In the genomic region with DNA sequence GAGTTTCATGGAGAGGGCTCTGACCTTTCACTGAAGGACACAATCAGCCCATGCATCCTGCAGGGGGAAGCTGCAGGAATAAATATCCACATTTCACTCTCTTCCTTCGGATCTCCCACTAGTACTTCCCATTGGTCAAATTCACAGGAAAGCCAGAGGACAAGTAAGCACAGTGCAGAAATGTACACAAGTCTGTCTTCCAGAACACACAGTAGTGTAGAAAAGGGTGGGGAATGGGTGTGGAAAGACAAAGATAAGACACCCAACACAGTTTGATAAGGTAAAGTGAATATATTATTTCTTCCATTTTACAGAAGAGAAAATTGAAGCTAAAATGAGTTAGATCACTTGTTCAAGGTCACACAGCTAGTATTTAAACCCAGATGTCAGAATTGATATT, we compare ENCODE assay signal across 29 cellular contexts.
"Had no signal": no experiment of that assay in that cellular context is flagged by ENCODE, and none has a peak within 500 bp of the region (broad histone marks: within the 10 kb centered on the region; RNA-seq: fewer than 3 reads in every experiment).

No MANE protein-coding gene starts in this region.

- H3K4me2 ChIP-seq: neural progenitor cell had no signal

- H3K9me3 ChIP-seq: ovary, psoas muscle, right lobe of liver, stomach, thoracic aorta, thyroid gland, tibial nerve, upper lobe of left lung, vagina had no signal

- H3K36me3 Mint-ChIP-seq: naive thymus-derived CD4-positive, alpha-beta T cell; natural killer cell; neural progenitor cell; stimulated activated effector memory CD8-positive, alpha-beta T cell treated with anti-CD3 and anti-CD28 coated beads, Interleukin-12 subunit alpha, Interleukin-12 subunit beta, amount 100 ng/mL, for 72 hours; stimulated activated naive B cell treated with anti-CD40 and anti-IgM and Interleukin-4, amounts not matched to agents 10 μg/mL and 1 μg/mL and 100 μg/mL, for 72 hours had no signal

- H3K4me3 ChIP-seq: neural progenitor cell, ovary, psoas muscle, right lobe of liver, skin epidermis, stomach, thoracic aorta, thyroid gland, tibial nerve, upper lobe of left lung, vagina had no signal

- H3K27ac ChIP-seq: neural progenitor cell, ovary, parathyroid adenoma, psoas muscle, right lobe of liver, skin epidermis, stomach, thoracic aorta, thyroid gland, tibial nerve, upper lobe of left lung, vagina had no signal

- FAIRE-seq: urothelium cell line had no signal

- H3K27me3 ChIP-seq: neural progenitor cell, ovary, right lobe of liver, stomach, thyroid gland, tibial nerve, upper lobe of left lung, vagina had no signal

- H3K27me3 Mint-ChIP-seq: progenitor cell of endocrine pancreas; stimulated activated naive CD8-positive, alpha-beta T cell treated with anti-CD3 and anti-CD28 coated beads, Interleukin-15, Interleukin-2, amounts not matched to agents 100 ng/mL and 50 ng/mL, for 24 hours had no signal

- H3K9me3 Mint-ChIP-seq: natural killer cell; nephron; neural progenitor cell; stimulated activated effector memory CD8-positive, alpha-beta T cell treated with anti-CD3 and anti-CD28 coated beads, Interleukin-12 subunit alpha, Interleukin-12 subunit beta, amount 100 ng/mL, for 72 hours; stimulated activated naive B cell treated with anti-CD40 and anti-IgM and Interleukin-4, amounts not matched to agents 10 μg/mL and 1 μg/mL and 100 μg/mL, for 72 hours; stimulated activated naive CD8-positive, alpha-beta T cell treated with anti-CD3 and anti-CD28 coated beads, Interleukin-15, Interleukin-2, amounts not matched to agents 100 ng/mL and 50 ng/mL, for 24 hours had no signal

- H3K4me3 Mint-ChIP-seq: naive thymus-derived CD4-positive, alpha-beta T cell; natural killer cell; nephron; neural progenitor cell; stimulated activated effector memory CD8-positive, alpha-beta T cell treated with anti-CD3 and anti-CD28 coated beads, Interleukin-12 subunit alpha, Interleukin-12 subunit beta, amount 100 ng/mL, for 72 hours; stimulated activated naive B cell treated with anti-CD40 and anti-IgM and Interleukin-4, amounts not matched to agents 10 μg/mL and 1 μg/mL and 100 μg/mL, for 72 hours; stimulated activated naive CD8-positive, alpha-beta T cell treated with anti-CD3 and anti-CD28 coated beads, Interleukin-15, Interleukin-2, amounts not matched to agents 100 ng/mL and 50 ng/mL, for 24 hours had no signal

- H3K9ac ChIP-seq: neural progenitor cell, parathyroid adenoma had no signal

- H3K27ac Mint-ChIP-seq: naive thymus-derived CD4-positive, alpha-beta T cell; natural killer cell; nephron; neural progenitor cell; progenitor cell of endocrine pancreas; stimulated activated effector memory CD8-positive, alpha-beta T cell treated with anti-CD3 and anti-CD28 coated beads, Interleukin-12 subunit alpha, Interleukin-12 subunit beta, amount 100 ng/mL, for 72 hours; stimulated activated naive B cell treated with anti-CD40 and anti-IgM and Interleukin-4, amounts not matched to agents 10 μg/mL and 1 μg/mL and 100 μg/mL, for 72 hours; stimulated activated naive CD8-positive, alpha-beta T cell treated with anti-CD3 and anti-CD28 coated beads, Interleukin-15, Interleukin-2, amounts not matched to agents 100 ng/mL and 50 ng/mL, for 24 hours had no signal

- H3K36me3 ChIP-seq: neural progenitor cell, ovary, right lobe of liver, stomach, thoracic aorta, thyroid gland, tibial nerve, upper lobe of left lung, vagina had no signal

- H3K4me1 ChIP-seq: parathyroid adenoma, psoas muscle, right lobe of liver, stomach, thyroid gland, tibial nerve, upper lobe of left lung, vagina had no signal

- H3K79me2 ChIP-seq: parathyroid adenoma had no signal

- H3K4me1 Mint-ChIP-seq: naive thymus-derived CD4-positive, alpha-beta T cell; natural killer cell; stimulated activated effector memory CD8-positive, alpha-beta T cell treated with anti-CD3 and anti-CD28 coated beads, Interleukin-12 subunit alpha, Interleukin-12 subunit beta, amount 100 ng/mL, for 72 hours; stimulated activated naive B cell treated with anti-CD40 and anti-IgM and Interleukin-4, amounts not matched to agents 10 μg/mL and 1 μg/mL and 100 μg/mL, for 72 hours had no signal

- DNase-seq: naive thymus-derived CD4-positive, alpha-beta T cell; natural killer cell; occipital lobe; ovary; posterior cingulate gyrus; psoas muscle; right cardiac atrium; right lobe of liver; stimulated activated CD4-positive, alpha-beta T cell treated with anti-CD3 and anti-CD28 coated beads, Interleukin-15, amount 100 ng/mL, for 24 hours; stimulated activated CD4-positive, alpha-beta T cell treated with anti-CD3 and anti-CD28 coated beads, Interleukin-2, amount 100 ng/mL, for 24 hours; stimulated activated CD4-positive, alpha-beta T cell treated with anti-CD3 and anti-CD28 coated beads, Interleukin-2, amount 100 ng/mL, for 48 hours; stimulated activated CD4-positive, alpha-beta T cell treated with anti-CD3 and anti-CD28 coated beads, Interleukin-4, amount 100 ng/mL, for 24 hours; stimulated activated naive B cell treated with anti-CD40 and anti-IgM and Interleukin-4, amounts not matched to agents 10 μg/mL and 1 μg/mL and 100 μg/mL, for 72 hours; stimulated activated naive CD4-positive, alpha-beta T cell treated with Interleukin-2 at 50 U/mL for 16 hours; stomach; thyroid gland; trophoblast cell; upper lobe of left lung had no signal

- ATAC-seq: naive thymus-derived CD4-positive, alpha-beta T cell; natural killer cell; psoas muscle; right cardiac atrium; right lobe of liver; stimulated activated effector memory CD8-positive, alpha-beta T cell treated with anti-CD3 and anti-CD28 coated beads, Interleukin-12 subunit alpha, Interleukin-12 subunit beta, amount 100 ng/mL, for 72 hours; stimulated activated naive B cell treated with anti-CD40 and anti-IgM and Interleukin-4, amounts not matched to agents 10 μg/mL and 1 μg/mL and 100 μg/mL, for 72 hours had no signal

- H2AFZ ChIP-seq: neural progenitor cell, parathyroid adenoma had no signal
